1 cellular context compared by ENCODE assay signal in genomic region chr1:110083453-110084225, GRCh38.
TF ChIP-seq lines count a peak whose summit lies in the region.

No MANE protein-coding gene starts in this region.

TF ChIP-seq in GM12878, 131 proteins besides CTCF, POLR2A, EP300 and RAD21:
- no peak for TF ChIP-seq SP1 (IDR thresholded peaks at IDR 0.05; ENCODE audit: low read depth, low read length)
- no peak for TF ChIP-seq IKZF1 (conservative IDR thresholded peaks at IDR 0.05)
- TF ChIP-seq TARDBP (IDR thresholded peaks at IDR 0.05; ENCODE audit: borderline replicate concordance) = no peak
- TF ChIP-seq BMI1 (IDR thresholded peaks at IDR 0.05; ENCODE audit: borderline replicate concordance) = no peak
- peak; percentile 57 for TF ChIP-seq SUZ12 (IDR thresholded peaks at IDR 0.05; ENCODE audit: unreplicated experiment)
- TF ChIP-seq ATF2 (IDR thresholded peaks at IDR 0.05; ENCODE audit: low read length) = no peak
- TF ChIP-seq KDM1A (IDR thresholded peaks at IDR 0.05; ENCODE audit: borderline replicate concordance) = no peak
TF ChIP-seq in GM12878: peak in this region for 1.
